8 cellular contexts compared by ENCODE assay signal in genomic region chr1:89692601-89693503, GRCh38. TPM values are rescaled to one million over a fixed set of nuclear protein-coding genes. Genes with fewer than 3 reads are reported as not detected.
A peak's percentile ranks its signal among the peaks of the same experiment; 100 is the strongest.
DNase-seq lines count a peak whose midpoint lies in the region; ATAC-seq lines count a peak whose summit lies in the region.

No MANE protein-coding gene starts in this region.

- intact Hi-C loops in activated T-helper 1 cell treated with anti-CD3 and anti-CD28 coated beads, Interleukin-12 subunit alpha, Interleukin-12 subunit beta, Interleukin-2, Interleukin-4 antibody, amounts not matched to agents 30 ng/mL and 10 ng/mL and 1 ng/mL, durations not matched to agents 14 hours and 24 hours and 36 hours (cut with micrococcal nuclease) = loop anchor here (2.0 kb wide), 2 partner anchors 22 to 34 kb away; no protein-coding TSS in a partner anchor

- H3K4me3 Mint-ChIP-seq in activated T-cell treated with anti-CD3 and anti-CD28 coated beads, Interleukin-2, amount 50 U/mL, for 24 hours = no peak overlapping the region
- no peak overlapping the region for H3K4me3 Mint-ChIP-seq in activated T-cell treated with anti-CD3 and anti-CD28 coated beads, Interleukin-2, amount 50 U/mL, for 4 hours
- no peak overlapping the region for H3K4me3 Mint-ChIP-seq in activated T-helper 1 cell treated with anti-CD3 and anti-CD28 coated beads, Interleukin-12 subunit alpha, Interleukin-12 subunit beta, Interleukin-2, Interleukin-4 antibody, amounts not matched to agents 30 ng/mL and 10 ng/mL and 1 ng/mL, durations not matched to agents 14 hours and 24 hours and 36 hours
- H3K4me3 Mint-ChIP-seq in natural killer cell treated with Interleukin-12 subunit alpha and Interleukin-12 subunit beta and Interleukin-15 and Interleukin-18, amount 100 ng/mL, for 72 hours = peak overlapping the region; percentile 20

- peak overlapping the region; percentile 76 for H3K27ac Mint-ChIP-seq in activated T-cell treated with anti-CD3 and anti-CD28 coated beads, Interleukin-2, amount 50 U/mL, for 24 hours
- peak overlapping the region; percentile 70 for H3K27ac Mint-ChIP-seq in activated T-helper 1 cell treated with anti-CD3 and anti-CD28 coated beads, Interleukin-12 subunit alpha, Interleukin-12 subunit beta, Interleukin-2, Interleukin-4 antibody, amounts not matched to agents 30 ng/mL and 10 ng/mL and 1 ng/mL, durations not matched to agents 14 hours and 24 hours and 36 hours
- peak overlapping the region; percentile 56 to 69 for H3K27ac Mint-ChIP-seq in natural killer cell treated with Interleukin-12 subunit alpha and Interleukin-12 subunit beta and Interleukin-15 and Interleukin-18, amount 100 ng/mL, for 72 hours

- peaks cover 90% of the 10 kb centered on the region for H3K4me1 Mint-ChIP-seq in activated T-cell treated with anti-CD3 and anti-CD28 coated beads, Interleukin-2, amount 50 U/mL, for 24 hours (ENCODE audit: low read depth)
- peaks cover 92% of the 10 kb centered on the region for H3K4me1 Mint-ChIP-seq in activated T-cell treated with anti-CD3 and anti-CD28 coated beads, Interleukin-2, amount 50 U/mL, for 4 hours (ENCODE audit: low read depth)
- peaks cover 80% of the 10 kb centered on the region for H3K4me1 Mint-ChIP-seq in activated T-helper 1 cell treated with anti-CD3 and anti-CD28 coated beads, Interleukin-12 subunit alpha, Interleukin-12 subunit beta, Interleukin-2, Interleukin-4 antibody, amounts not matched to agents 30 ng/mL and 10 ng/mL and 1 ng/mL, durations not matched to agents 14 hours and 24 hours and 36 hours (ENCODE audit: low read depth)
- peaks cover 38 to 47% of the 10 kb centered on the region in 2 donors for H3K4me1 Mint-ChIP-seq in natural killer cell treated with Interleukin-12 subunit alpha and Interleukin-12 subunit beta and Interleukin-15 and Interleukin-18, amount 100 ng/mL, for 72 hours (ENCODE audit: low read depth in 2 of 2)

- H3K27me3 Mint-ChIP-seq in activated T-cell treated with anti-CD3 and anti-CD28 coated beads, Interleukin-2, amount 50 U/mL, for 24 hours = no peaks in the 10 kb centered on the region
- no peaks in the 10 kb centered on the region for H3K27me3 Mint-ChIP-seq in activated T-cell treated with anti-CD3 and anti-CD28 coated beads, Interleukin-2, amount 50 U/mL, for 4 hours (ENCODE audit: low read depth)
- no peaks in the 10 kb centered on the region for H3K27me3 Mint-ChIP-seq in activated T-helper 1 cell treated with anti-CD3 and anti-CD28 coated beads, Interleukin-12 subunit alpha, Interleukin-12 subunit beta, Interleukin-2, Interleukin-4 antibody, amounts not matched to agents 30 ng/mL and 10 ng/mL and 1 ng/mL, durations not matched to agents 14 hours and 24 hours and 36 hours (ENCODE audit: insufficient read depth)
- no peaks in the 10 kb centered on the region for H3K27me3 Mint-ChIP-seq in natural killer cell treated with Interleukin-12 subunit alpha and Interleukin-12 subunit beta and Interleukin-15 and Interleukin-18, amount 100 ng/mL, for 72 hours

- H3K9me3 Mint-ChIP-seq in activated T-cell treated with anti-CD3 and anti-CD28 coated beads, Interleukin-2, amount 50 U/mL, for 24 hours = no peaks in the 10 kb centered on the region
- H3K9me3 Mint-ChIP-seq in activated T-cell treated with anti-CD3 and anti-CD28 coated beads, Interleukin-2, amount 50 U/mL, for 4 hours = no peaks in the 10 kb centered on the region
- H3K9me3 Mint-ChIP-seq in activated T-helper 1 cell treated with anti-CD3 and anti-CD28 coated beads, Interleukin-12 subunit alpha, Interleukin-12 subunit beta, Interleukin-2, Interleukin-4 antibody, amounts not matched to agents 30 ng/mL and 10 ng/mL and 1 ng/mL, durations not matched to agents 14 hours and 24 hours and 36 hours = no peaks in the 10 kb centered on the region
- H3K9me3 Mint-ChIP-seq in natural killer cell treated with Interleukin-12 subunit alpha and Interleukin-12 subunit beta and Interleukin-15 and Interleukin-18, amount 100 ng/mL, for 72 hours = no peaks in the 10 kb centered on the region

- no peak for ATAC-seq in activated T-cell treated with anti-CD3 and anti-CD28 coated beads, Interleukin-2, amount 50 U/mL, for 4 hours
- ATAC-seq in HG03354 (IDR thresholded peaks at IDR 0.05; ENCODE audit: poor library complexity, severe bottlenecking, unreplicated experiment) = peak; percentile 67
- peak; percentile 48 to 55 for ATAC-seq in natural killer cell treated with Interleukin-12 subunit alpha and Interleukin-12 subunit beta and Interleukin-15 and Interleukin-18, amount 100 ng/mL, for 72 hours

- DNase-seq in activated T-cell treated with anti-CD3 and anti-CD28 coated beads, Interleukin-2, amount 50 U/mL, for 24 hours = no peak
- no peak for DNase-seq in activated T-cell treated with anti-CD3 and anti-CD28 coated beads, Interleukin-2, amount 50 U/mL, for 4 hours
- DNase-seq in activated T-helper 1 cell treated with anti-CD3 and anti-CD28 coated beads, Interleukin-12 subunit alpha, Interleukin-12 subunit beta, Interleukin-2, Interleukin-4 antibody, amounts not matched to agents 30 ng/mL and 10 ng/mL and 1 ng/mL, durations not matched to agents 14 hours and 24 hours and 36 hours (ENCODE audit: low spot score) = no peak
- DNase-seq in natural killer cell treated with Interleukin-12 subunit alpha and Interleukin-12 subunit beta and Interleukin-15 and Interleukin-18, amount 100 ng/mL, for 72 hours (ENCODE audit: low spot score) = no peak
- DNase-seq in NCI-H1417 treated with DMSO at 0.1 percent for 48 hours (lab: John Stamatoyannopoulos, UW) (no peak), kidney glomerular epithelial cell (lab: John Stamatoyannopoulos, UW) (no peak), NK-92 (lab: John Stamatoyannopoulos, UW; ENCODE audit: unreplicated experiment) (no peak)

- H3K36me3 Mint-ChIP-seq in activated T-cell treated with anti-CD3 and anti-CD28 coated beads, Interleukin-2, amount 50 U/mL, for 24 hours (ENCODE audit: low read depth) = peaks cover 97% of the 10 kb centered on the region
- peaks cover 65% of the 10 kb centered on the region for H3K36me3 Mint-ChIP-seq in activated T-cell treated with anti-CD3 and anti-CD28 coated beads, Interleukin-2, amount 50 U/mL, for 4 hours (ENCODE audit: insufficient read depth)
- H3K36me3 Mint-ChIP-seq in activated T-helper 1 cell treated with anti-CD3 and anti-CD28 coated beads, Interleukin-12 subunit alpha, Interleukin-12 subunit beta, Interleukin-2, Interleukin-4 antibody, amounts not matched to agents 30 ng/mL and 10 ng/mL and 1 ng/mL, durations not matched to agents 14 hours and 24 hours and 36 hours (ENCODE audit: low read depth) = peaks cover 60% of the 10 kb centered on the region
- peaks cover 19% of the 10 kb centered on the region for H3K36me3 Mint-ChIP-seq in natural killer cell treated with Interleukin-12 subunit alpha and Interleukin-12 subunit beta and Interleukin-15 and Interleukin-18, amount 100 ng/mL, for 72 hours

RNA-seq across cellular contexts. Expression of gene LRRC8C, which starts 59.9 kb away (rescaled TPM):
- 10 to 100 TPM; 59.0 to 78.1 (median 74.3) TPM for total RNA-seq in activated T-cell treated with anti-CD3 and anti-CD28 coated beads, Interleukin-2, amount 50 U/mL, for 4 hours
- 64.3 and 66.1 TPM in 2 replicates for total RNA-seq in activated T-helper 1 cell treated with anti-CD3 and anti-CD28 coated beads, Interleukin-12 subunit alpha, Interleukin-12 subunit beta, Interleukin-2, Interleukin-4 antibody, amounts not matched to agents 30 ng/mL and 10 ng/mL and 1 ng/mL, durations not matched to agents 14 hours and 24 hours and 36 hours
- total RNA-seq in natural killer cell treated with Interleukin-12 subunit alpha and Interleukin-12 subunit beta and Interleukin-15 and Interleukin-18, amount 100 ng/mL, for 72 hours = 10 to 100 TPM; 15.8 to 25.4 TPM

Comparison
In these comparisons a context has a peak if more than half of its experiments do, and no peak if none do; other contexts are left out.
1. ATAC-seq: peak in HG03354 (single experiment) and natural killer cell treated with Interleukin-12 subunit alpha and Interleukin-12 subunit beta and Interleukin-15 and Interleukin-18, amount 100 ng/mL, for 72 hours (2 of 2); none in activated T-cell treated with anti-CD3 and anti-CD28 coated beads, Interleukin-2, amount 50 U/mL, for 4 hours (0 of 2).
2. Peak in every context shown above with its lines, with median percentiles within 50 percentile points of each other: H3K27ac Mint-ChIP-seq.